ENCODE assay signal across 21 cellular contexts in the genomic region with DNA sequence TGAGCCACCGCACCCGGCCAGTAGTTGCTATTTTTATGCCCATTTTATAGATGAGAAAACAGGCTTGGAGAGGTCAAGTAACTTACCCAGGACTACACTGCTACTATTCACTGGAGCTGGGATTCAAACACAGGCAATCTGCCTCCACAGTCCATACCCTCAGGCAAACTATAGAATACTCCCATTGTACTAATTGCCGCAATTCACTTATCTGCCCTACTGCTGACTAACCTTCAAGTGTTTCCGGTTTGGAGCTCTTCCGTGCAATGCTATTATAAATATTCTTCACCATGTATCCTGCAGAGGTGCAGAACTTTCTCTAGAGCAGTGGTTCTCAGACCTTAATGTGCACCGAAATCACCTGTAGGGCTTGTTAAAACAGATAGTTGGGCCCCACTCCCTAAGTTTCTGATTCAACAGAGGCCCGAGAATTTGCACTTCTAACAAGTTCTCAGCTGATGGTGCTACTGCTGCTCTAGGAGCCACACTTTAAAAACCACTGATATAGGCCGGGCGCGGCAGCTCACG. TPM values are rescaled to one million over a fixed set of nuclear protein-coding genes. Genes with fewer than 3 reads are reported as not detected.
DNase-seq lines count a peak whose midpoint lies in the region; ATAC-seq and TF ChIP-seq lines count a peak whose summit lies in the region.
"Had no signal": no experiment of that assay in that cellular context is flagged by ENCODE, and none has a peak within 500 bp of the region (broad histone marks: within the 10 kb centered on the region; RNA-seq: fewer than 3 reads in every experiment).

No MANE protein-coding gene starts in this region.

- H3K4me1 ChIP-seq in Caco-2: peaks cover 16% of the 10 kb centered on the region; the same call in 1 of the 2 replicates

- no peaks in the 10 kb centered on the region for H3K27me3 Mint-ChIP-seq in Caco-2 (ENCODE audit: insufficient read depth, unreplicated experiment)
- no peaks in the 10 kb centered on the region for H3K27me3 Mint-ChIP-seq in WTC11 (ENCODE audit: low read depth)
- H3K27me3 Mint-ChIP-seq in mesothelial cell of epicardium (ENCODE audit: low read depth): no peaks in the 10 kb centered on the region

- POLR2A ChIA-PET in Caco-2 (lab: Charles Lee): no interaction called here
- POLR2A ChIA-PET in WTC11 (lab: Charles Lee): interaction anchor here (1.3 kb wide), 1 partner anchor 49 kb away, joined by 7 read pairs; the partner anchor contains the start of gene USO1

- BruUV-seq in Caco-2 (replicated peaks; lab: Mats Ljungman, UMichigan): no TSS peak

- no peaks in the 10 kb centered on the region for H3K9me3 Mint-ChIP-seq in Caco-2 (ENCODE audit: unreplicated experiment)
- H3K9me3 Mint-ChIP-seq in WTC11: no peaks in the 10 kb centered on the region
- H3K9me3 Mint-ChIP-seq in mesothelial cell of epicardium: no peaks in the 10 kb centered on the region

- intact Hi-C loops in Caco-2 (cut with micrococcal nuclease; ENCODE audit: unreplicated experiment): no loop called here

- peaks cover 18% of the 10 kb centered on the region for H3K36me3 Mint-ChIP-seq in Caco-2 (ENCODE audit: insufficient read depth, unreplicated experiment)
- peaks cover 5% of the 10 kb centered on the region; the same call in 1 of the 2 replicates for H3K36me3 Mint-ChIP-seq in WTC11
- no peaks in the 10 kb centered on the region for H3K36me3 Mint-ChIP-seq in mesothelial cell of epicardium

- H3K4me3 ChIP-seq in Caco-2 (ENCODE audit: low read depth, low read length): no peak overlapping the region
- H3K4me3 ChIP-seq: esophagus squamous epithelium, pancreas, SJSA1, thyroid gland had no signal

- DNase-seq in Caco-2 (no peak), WTC11 (ENCODE audit: low spot score) (no peak), mesothelial cell of epicardium (ENCODE audit: low spot score in 2 of 2, unreplicated experiment in 2 of 2) (no peak), HuH-7 (ENCODE audit: low spot score) (no peak), SW 1271 (lab: John Stamatoyannopoulos, UW) (no peak), cerebellar cortex (ENCODE audit: low spot score) (no peak)
- DNase-seq: activated effector memory CD4-positive, alpha-beta T cell treated with anti-CD3 and anti-CD28 coated beads, Interleukin-2, amount 50 U/mL, for 16 hours; amniotic stem cell; central memory CD4-positive, alpha-beta T cell; effector CD4-positive, alpha-beta T cell; esophagus squamous epithelium; NCI-H2171 treated with DMSO at 0.1 percent for 48 hours; pancreas; stimulated activated naive CD4-positive, alpha-beta T cell; T-helper 9 cell; thyroid gland had no signal

- CTCF ChIA-PET in Caco-2 (lab: Charles Lee) (no interaction called here), WTC11 (lab: Charles Lee) (no interaction called here)

- H3K4me1 Mint-ChIP-seq in Caco-2 (ENCODE audit: low read depth, unreplicated experiment): peaks cover 11% of the 10 kb centered on the region
- peaks cover 48% of the 10 kb centered on the region for H3K4me1 Mint-ChIP-seq in WTC11
- peaks cover 25% of the 10 kb centered on the region for H3K4me1 Mint-ChIP-seq in mesothelial cell of epicardium

- no peaks in the 10 kb centered on the region for H3K27me3 ChIP-seq in Caco-2 (replicated peaks; ENCODE audit: control insufficient read depth, insufficient read depth, low read length)
- H3K27me3 ChIP-seq: esophagus squamous epithelium, pancreas, SJSA1, thyroid gland had no signal

- no peaks in the 10 kb centered on the region for H3K9me3 ChIP-seq in Caco-2
- H3K9me3 ChIP-seq: esophagus squamous epithelium, pancreas, SJSA1, thyroid gland had no signal

- TF ChIP-seq CTCF in C4-2B (conservative IDR thresholded peaks at IDR 0.05): no peak
- no peak for TF ChIP-seq CTCF in Caco-2 (IDR thresholded peaks at IDR 0.05; ENCODE audit: insufficient read depth in 1 of 2, low read depth in 1 of 2, low read length in 1 of 2, severe bottlenecking in 1 of 2, unreplicated experiment in 1 of 2)
- no peak for TF ChIP-seq CTCF in WTC11 (IDR thresholded peaks at IDR 0.05)
- TF ChIP-seq CTCF in mesothelial cell of epicardium (IDR thresholded peaks at IDR 0.05; ENCODE audit: unreplicated experiment): no peak

- H3K36me3 ChIP-seq in Caco-2 (ENCODE audit: control insufficient read depth, insufficient read depth, low read length): no peaks in the 10 kb centered on the region
- H3K36me3 ChIP-seq: esophagus squamous epithelium, pancreas, thyroid gland had no signal

- H3K27ac Mint-ChIP-seq in Caco-2 (ENCODE audit: unreplicated experiment): peak overlapping the region; percentile 39
- peak overlapping the region; percentile 92 for H3K27ac Mint-ChIP-seq in WTC11
- H3K27ac Mint-ChIP-seq in mesothelial cell of epicardium: peak overlapping the region; percentile 39

- ATAC-seq in WTC11 (no peak), HG03135 (IDR thresholded peaks at IDR 0.05; ENCODE audit: unreplicated experiment) (no peak)
- ATAC-seq: pancreas, sciatic nerve had no signal

- H3K27ac ChIP-seq in C4-2B: peak overlapping the region; percentile 19; the same call in 1 of the 2 replicates
- H3K27ac ChIP-seq: SJSA1 had no signal

- H3K4me3 Mint-ChIP-seq in Caco-2 (ENCODE audit: unreplicated experiment): no peak overlapping the region
- H3K4me3 Mint-ChIP-seq in WTC11: no peak overlapping the region
- no peak overlapping the region for H3K4me3 Mint-ChIP-seq in mesothelial cell of epicardium

TF ChIP-seq in WTC11, 78 proteins besides CTCF, POLR2A, EP300 and RAD21:
- no peak for TF ChIP-seq ZNF263 (CRISPR knock-in tag; IDR thresholded peaks at IDR 0.05; ENCODE audit: low read depth)
- no peak for TF ChIP-seq TCF7 (CRISPR knock-in tag; IDR thresholded peaks at IDR 0.05; ENCODE audit: low read depth)
- no peak for TF ChIP-seq ZNF416 (CRISPR knock-in tag; IDR thresholded peaks at IDR 0.05)
- TF ChIP-seq SMAD3 (CRISPR knock-in tag; IDR thresholded peaks at IDR 0.05; ENCODE audit: borderline replicate concordance): no peak
- no peak for TF ChIP-seq KAT7 (CRISPR knock-in tag; IDR thresholded peaks at IDR 0.05; ENCODE audit: borderline replicate concordance)
- TF ChIP-seq ELF4 (CRISPR knock-in tag; IDR thresholded peaks at IDR 0.05; ENCODE audit: low read depth): no peak
- no peak for TF ChIP-seq ZNF138 (CRISPR knock-in tag; conservative IDR thresholded peaks at IDR 0.05)
- TF ChIP-seq JUN (CRISPR knock-in tag; IDR thresholded peaks at IDR 0.05): no peak
- no peak for TF ChIP-seq MLX (CRISPR knock-in tag; IDR thresholded peaks at IDR 0.05)
- no peak for TF ChIP-seq ZNF671 (CRISPR knock-in tag; IDR thresholded peaks at IDR 0.05)
- TF ChIP-seq JAZF1 (CRISPR knock-in tag; IDR thresholded peaks at IDR 0.05): no peak
- no peak for TF ChIP-seq ATF1 (CRISPR knock-in tag; IDR thresholded peaks at IDR 0.05)
- TF ChIP-seq, protein P1, sequence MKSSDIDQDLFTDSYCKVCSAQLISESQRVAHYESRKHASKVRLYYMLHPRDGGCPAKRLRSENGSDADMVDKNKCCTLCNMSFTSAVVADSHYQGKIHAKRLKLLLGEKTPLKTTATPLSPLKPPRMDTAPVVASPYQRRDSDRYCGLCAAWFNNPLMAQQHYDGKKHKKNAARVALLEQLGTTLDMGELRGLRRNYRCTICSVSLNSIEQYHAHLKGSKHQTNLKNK (CRISPR knock-in tag; IDR thresholded peaks at IDR 0.05): no peak
- TF ChIP-seq ZNF219 (CRISPR knock-in tag; IDR thresholded peaks at IDR 0.05; ENCODE audit: borderline replicate concordance): no peak
- TF ChIP-seq SOX15 (CRISPR knock-in tag; IDR thresholded peaks at IDR 0.05): no peak
- TF ChIP-seq CREB1 (CRISPR knock-in tag; IDR thresholded peaks at IDR 0.05): no peak
- TF ChIP-seq NR3C1 (CRISPR knock-in tag; conservative IDR thresholded peaks at IDR 0.05; ENCODE audit: low read depth): no peak

RNA-seq across cellular contexts. Expression of gene G3BP2, which starts 1.9 kb away (rescaled TPM):
- total RNA-seq in Caco-2 (2022) (187 TPM in 2 replicates), WTC11 (2021) (279 to 294 TPM (median 284 TPM) in 3 replicates), mesothelial cell of epicardium (169 to 178 TPM (median 175 TPM) in 3 replicates)

RNA-seq across cellular contexts. Expression of gene CDKL2, which starts 44.7 kb away (rescaled TPM):
- total RNA-seq in Caco-2 (2022) (1.5 and 1.9 TPM in 2 replicates), WTC11 (2021) (1.4 to 1.7 TPM (median 1.7 TPM) in 3 replicates), mesothelial cell of epicardium (2.1 to 3.0 TPM (median 3.0 TPM) in 3 replicates)
- total RNA-seq: HT1080 had no signal

RNA-seq across cellular contexts. Expression of gene USO1, which starts 49.3 kb away (rescaled TPM):
- total RNA-seq in Caco-2 (2022): 55.4 and 59.7 TPM in 2 replicates
- total RNA-seq in WTC11 (2021): 134 to 162 TPM (median 141 TPM) in 3 replicates
- 52.8 to 53.3 TPM (median 53.1 TPM) in 3 replicates for total RNA-seq in mesothelial cell of epicardium

Comparison
In these comparisons a context has a peak if more than half of its experiments do, and no peak if none do; other contexts are left out.
1. H3K27ac Mint-ChIP-seq: peak in every context shown above with its lines; median percentile 92 in WTC11; 39 in Caco-2; 39 in mesothelial cell of epicardium.